24 cellular contexts compared by ENCODE assay signal in the genomic region with DNA sequence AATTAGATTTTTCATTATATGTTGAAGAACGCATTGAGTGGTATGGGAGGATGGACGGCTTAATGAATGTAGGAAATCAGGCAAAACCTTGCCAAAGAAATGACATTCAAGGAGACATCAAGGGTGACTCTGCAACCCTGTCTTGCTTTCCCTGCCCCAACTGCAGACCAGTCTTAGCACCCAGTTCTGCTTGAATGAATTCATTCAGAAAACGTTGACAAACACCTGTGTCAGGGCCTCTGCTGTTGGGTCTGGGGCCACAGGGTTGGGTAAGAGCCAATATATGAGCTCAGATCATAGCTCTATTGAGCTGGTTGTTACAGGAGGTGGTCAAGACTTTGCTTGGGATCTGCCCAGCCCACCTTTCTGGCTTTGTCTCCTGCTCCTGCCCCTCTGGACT. TPM values are rescaled to one million over a fixed set of nuclear protein-coding genes. Genes with fewer than 3 reads are reported as not detected.
DNase-seq lines count a peak whose midpoint lies in the region; ATAC-seq, FAIRE-seq and TF ChIP-seq lines count a peak whose summit lies in the region.
"Had no signal": no experiment of that assay in that cellular context is flagged by ENCODE, and none has a peak within 500 bp of the region (broad histone marks: within the 10 kb centered on the region; RNA-seq: fewer than 3 reads in every experiment).

No MANE protein-coding gene starts in this region.

- H3K9me3 Mint-ChIP-seq in activated B cell treated with CpG ODN at 0.5 μM for 24 hours = no peaks in the 10 kb centered on the region
- no peaks in the 10 kb centered on the region for H3K9me3 Mint-ChIP-seq in stimulated activated memory B cell treated with anti-CD40 and anti-IgM and Interleukin-4, amounts not matched to agents 10 μg/mL and 1 μg/mL and 100 μg/mL, for 72 hours
- H3K9me3 Mint-ChIP-seq in natural killer cell treated with Interleukin-12 subunit alpha and Interleukin-12 subunit beta and Interleukin-15 and Interleukin-18, amount 100 ng/mL, for 72 hours = no peaks in the 10 kb centered on the region
- H3K9me3 Mint-ChIP-seq: CD4-positive, CD25-positive, alpha-beta regulatory T cell had no signal

- no peak overlapping the region for H3K4me3 Mint-ChIP-seq in activated B cell treated with CpG ODN at 0.5 μM for 24 hours
- no peak overlapping the region for H3K4me3 Mint-ChIP-seq in stimulated activated memory B cell treated with anti-CD40 and anti-IgM and Interleukin-4, amounts not matched to agents 10 μg/mL and 1 μg/mL and 100 μg/mL, for 72 hours
- no peak overlapping the region for H3K4me3 Mint-ChIP-seq in natural killer cell treated with Interleukin-12 subunit alpha and Interleukin-12 subunit beta and Interleukin-15 and Interleukin-18, amount 100 ng/mL, for 72 hours
- H3K4me3 Mint-ChIP-seq: CD4-positive, CD25-positive, alpha-beta regulatory T cell; T-helper 17 cell had no signal

- H3K27me3 Mint-ChIP-seq in activated B cell treated with CpG ODN at 0.5 μM for 24 hours = no peaks in the 10 kb centered on the region
- no peaks in the 10 kb centered on the region for H3K27me3 Mint-ChIP-seq in stimulated activated memory B cell treated with anti-CD40 and anti-IgM and Interleukin-4, amounts not matched to agents 10 μg/mL and 1 μg/mL and 100 μg/mL, for 72 hours
- H3K27me3 Mint-ChIP-seq in natural killer cell treated with Interleukin-12 subunit alpha and Interleukin-12 subunit beta and Interleukin-15 and Interleukin-18, amount 100 ng/mL, for 72 hours = no peaks in the 10 kb centered on the region
- H3K27me3 Mint-ChIP-seq: CD4-positive, CD25-positive, alpha-beta regulatory T cell; T-helper 17 cell had no signal

- TF ChIP-seq CTCF in activated B cell treated with CpG ODN at 0.5 μM for 24 hours (IDR thresholded peaks at IDR 0.05) = no peak

- POLR2A ChIA-PET in activated B cell treated with CpG ODN at 0.5 μM for 24 hours (lab: Charles Lee) = interaction anchor here (0.9 to 1.0 kb wide), 2 partner anchors 12 to 46 kb away, joined by 4 to 5 read pairs; no protein-coding TSS in a partner anchor

- no peak for DNase-seq in GM12891 (ENCODE audit: insufficient read length, low spot score)
- peak; percentile 27 for DNase-seq in NCI-H69 (lab: John Stamatoyannopoulos, UW)
- DNase-seq in activated B cell treated with CpG ODN at 0.5 μM for 24 hours = no peak
- DNase-seq in GM19239 (ENCODE audit: insufficient read length, low spot score) = no peak
- no peak for DNase-seq in natural killer cell treated with Interleukin-12 subunit alpha and Interleukin-12 subunit beta and Interleukin-15 and Interleukin-18, amount 100 ng/mL, for 72 hours (ENCODE audit: low spot score)
- no peak for DNase-seq in sciatic nerve (ENCODE audit: low spot score)
- DNase-seq: AML-193; CD4-positive, CD25-positive, alpha-beta regulatory T cell; DMS153; DND-41; Kasumi-1; NCI-H1105; NCI-H1436 treated with DMSO at 0.1 percent for 48 hours; NCI-H1930; NCI-H2107; NCI-H446; NCI-H526; Peyer's patch; SK-N-SH; T-helper 17 cell had no signal

- H3K27ac Mint-ChIP-seq in activated B cell treated with CpG ODN at 0.5 μM for 24 hours = peak overlapping the region; percentile 8
- H3K27ac Mint-ChIP-seq in stimulated activated memory B cell treated with anti-CD40 and anti-IgM and Interleukin-4, amounts not matched to agents 10 μg/mL and 1 μg/mL and 100 μg/mL, for 72 hours = peak overlapping the region; percentile 30
- H3K27ac Mint-ChIP-seq in natural killer cell treated with Interleukin-12 subunit alpha and Interleukin-12 subunit beta and Interleukin-15 and Interleukin-18, amount 100 ng/mL, for 72 hours = no peak overlapping the region
- H3K27ac Mint-ChIP-seq: CD4-positive, CD25-positive, alpha-beta regulatory T cell had no signal

- TF ChIP-seq POLR2A in GM12891 (IDR thresholded peaks at IDR 0.05; ENCODE audit: low read depth, low read length) = no peak

- CTCF ChIA-PET in activated B cell treated with CpG ODN at 0.5 μM for 24 hours (lab: Charles Lee) = no interaction called here

- no peaks in the 10 kb centered on the region for H3K36me3 Mint-ChIP-seq in activated B cell treated with CpG ODN at 0.5 μM for 24 hours (ENCODE audit: low read depth)
- H3K36me3 Mint-ChIP-seq in stimulated activated memory B cell treated with anti-CD40 and anti-IgM and Interleukin-4, amounts not matched to agents 10 μg/mL and 1 μg/mL and 100 μg/mL, for 72 hours = peaks cover 26% of the 10 kb centered on the region
- no peaks in the 10 kb centered on the region for H3K36me3 Mint-ChIP-seq in natural killer cell treated with Interleukin-12 subunit alpha and Interleukin-12 subunit beta and Interleukin-15 and Interleukin-18, amount 100 ng/mL, for 72 hours

- intact Hi-C loops in activated B cell treated with CpG ODN at 0.5 μM for 24 hours (cut with micrococcal nuclease) (loop anchor here (10.0 kb wide), 1 partner anchor 1644 kb away; a partner anchor contains a TSS), sciatic nerve (cut with DNase I) (no loop called here)

- ATAC-seq in activated B cell treated with CpG ODN at 0.5 μM for 24 hours (ENCODE audit: low read depth) = no peak
- ATAC-seq in stimulated activated memory B cell treated with anti-CD40 and anti-IgM and Interleukin-4, amounts not matched to agents 10 μg/mL and 1 μg/mL and 100 μg/mL, for 72 hours = no peak
- ATAC-seq in natural killer cell treated with Interleukin-12 subunit alpha and Interleukin-12 subunit beta and Interleukin-15 and Interleukin-18, amount 100 ng/mL, for 72 hours = no peak
- ATAC-seq in sciatic nerve = no peak
- no peak for ATAC-seq in GM21576 (IDR thresholded peaks at IDR 0.05; ENCODE audit: unreplicated experiment)
- ATAC-seq: A549, HCT116, T-helper 17 cell had no signal

- H3K4me1 Mint-ChIP-seq in activated B cell treated with CpG ODN at 0.5 μM for 24 hours = peaks cover 37% of the 10 kb centered on the region
- peaks cover 27% of the 10 kb centered on the region for H3K4me1 Mint-ChIP-seq in stimulated activated memory B cell treated with anti-CD40 and anti-IgM and Interleukin-4, amounts not matched to agents 10 μg/mL and 1 μg/mL and 100 μg/mL, for 72 hours
- peaks cover 18% of the 10 kb centered on the region in 2 donors for H3K4me1 Mint-ChIP-seq in natural killer cell treated with Interleukin-12 subunit alpha and Interleukin-12 subunit beta and Interleukin-15 and Interleukin-18, amount 100 ng/mL, for 72 hours (ENCODE audit: low read depth in 2 of 2)
- H3K4me1 Mint-ChIP-seq: T-helper 17 cell had no signal

- FAIRE-seq in GM12891 (lab: Jason Lieb, UNC) (peak; percentile 43), GM19239 (lab: Jason Lieb, UNC) (no peak)
- FAIRE-seq: A549 had no signal

TF ChIP-seq in GM12891, 5 proteins besides CTCF, POLR2A, EP300 and RAD21:
- TF ChIP-seq TAF1 (IDR thresholded peaks at IDR 0.05; ENCODE audit: low read depth, low read length) = no peak
- TF ChIP-seq PAX5 (IDR thresholded peaks at IDR 0.05; ENCODE audit: insufficient read depth, low read length, severe bottlenecking) = peak; percentile 29

RNA-seq across cellular contexts. Expression of a gene that starts 7.7 kb away (rescaled TPM):
- polyA plus RNA-seq in GM12891 (2012; ENCODE audit: low read depth, missing spikeins) = 31.3 TPM
- total RNA-seq in activated B cell treated with CpG ODN at 0.5 μM for 24 hours (145 and 169 TPM in 2 replicates), sciatic nerve (113 TPM)
- 100 to 1,000 TPM; 119 to 214 TPM for total RNA-seq in natural killer cell treated with Interleukin-12 subunit alpha and Interleukin-12 subunit beta and Interleukin-15 and Interleukin-18, amount 100 ng/mL, for 72 hours

Comparison
In these comparisons a context has a peak if more than half of its experiments do, and no peak if none do; other contexts are left out.
1. H3K27ac Mint-ChIP-seq: peak in activated B cell treated with CpG ODN at 0.5 μM for 24 hours (single experiment) and stimulated activated memory B cell treated with anti-CD40 and anti-IgM and Interleukin-4, amounts not matched to agents 10 μg/mL and 1 μg/mL and 100 μg/mL, for 72 hours (single experiment); none in natural killer cell treated with Interleukin-12 subunit alpha and Interleukin-12 subunit beta and Interleukin-15 and Interleukin-18, amount 100 ng/mL, for 72 hours (0 of 2).